ENCODE assay signal across 27 cellular contexts in the genomic region with DNA sequence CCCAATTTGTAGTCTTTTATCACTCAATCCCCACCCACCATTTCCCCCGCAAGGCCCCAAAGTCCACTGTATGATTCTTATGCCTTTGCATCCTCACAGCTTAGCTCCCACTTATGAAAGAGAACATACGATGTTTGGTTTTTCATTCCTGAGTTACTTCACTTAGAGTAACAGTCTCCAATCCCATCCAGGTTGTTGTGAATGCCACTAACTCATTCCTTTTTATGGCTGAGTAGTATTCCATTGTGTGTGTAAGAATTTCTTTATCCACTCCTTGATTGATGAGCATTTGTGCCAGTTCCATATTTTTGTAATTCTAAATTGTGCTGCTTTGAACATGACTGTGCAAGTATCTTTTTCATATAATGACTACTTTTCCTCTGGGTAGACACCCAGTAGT.
"Had no signal": no experiment of that assay in that cellular context is flagged by ENCODE, and none has a peak within 500 bp of the region (broad histone marks: within the 10 kb centered on the region; RNA-seq: fewer than 3 reads in every experiment).

No MANE protein-coding gene starts in this region.

- H3K4me3 ChIP-seq: neural progenitor cell, ovary, psoas muscle, right lobe of liver, sigmoid colon, stomach, thoracic aorta, thyroid gland, tibial nerve, upper lobe of left lung, vagina had no signal

- H3K4me1 ChIP-seq: neural progenitor cell, parathyroid adenoma, right lobe of liver, sigmoid colon, vagina had no signal

- H3K36me3 ChIP-seq: neural progenitor cell, ovary, right lobe of liver, sigmoid colon, stomach, thoracic aorta, thyroid gland, tibial nerve, upper lobe of left lung, vagina had no signal

- H3K36me3 Mint-ChIP-seq: stimulated activated effector memory CD8-positive, alpha-beta T cell treated with anti-CD3 and anti-CD28 coated beads, Interleukin-12 subunit alpha, Interleukin-12 subunit beta, amount 100 ng/mL, for 72 hours had no signal

- DNase-seq: occipital lobe; ovary; posterior cingulate gyrus; psoas muscle; right cardiac atrium; right lobe of liver; sigmoid colon; small intestine; stimulated activated CD4-positive, alpha-beta T cell treated with anti-CD3 and anti-CD28 coated beads, Interleukin-15, amount 100 ng/mL, for 24 hours; stimulated activated CD4-positive, alpha-beta T cell treated with anti-CD3 and anti-CD28 coated beads, Interleukin-2, amount 100 ng/mL, for 24 hours; stimulated activated CD4-positive, alpha-beta T cell treated with anti-CD3 and anti-CD28 coated beads, Interleukin-2, amount 100 ng/mL, for 48 hours; stimulated activated CD4-positive, alpha-beta T cell treated with anti-CD3 and anti-CD28 coated beads, Interleukin-4, amount 100 ng/mL, for 24 hours; stimulated activated naive B cell treated with anti-CD40 and anti-IgM and Interleukin-4, amounts not matched to agents 10 μg/mL and 1 μg/mL and 100 μg/mL, for 72 hours; stimulated activated naive CD4-positive, alpha-beta T cell treated with Interleukin-2 at 50 U/mL for 16 hours; stomach; thyroid gland; trophoblast cell; upper lobe of left lung had no signal

- H3K9me3 ChIP-seq: ovary, psoas muscle, right lobe of liver, sigmoid colon, stomach, thoracic aorta, thyroid gland, tibial nerve, upper lobe of left lung, vagina had no signal

- H3K27me3 ChIP-seq: neural progenitor cell, ovary, right lobe of liver, sigmoid colon, stomach, thyroid gland, tibial nerve, upper lobe of left lung, vagina had no signal

- H2AFZ ChIP-seq: neural progenitor cell, parathyroid adenoma had no signal

- ATAC-seq: psoas muscle; right cardiac atrium; right lobe of liver; stimulated activated effector memory CD8-positive, alpha-beta T cell treated with anti-CD3 and anti-CD28 coated beads, Interleukin-12 subunit alpha, Interleukin-12 subunit beta, amount 100 ng/mL, for 72 hours; stimulated activated naive B cell treated with anti-CD40 and anti-IgM and Interleukin-4, amounts not matched to agents 10 μg/mL and 1 μg/mL and 100 μg/mL, for 72 hours had no signal

- H3K27ac ChIP-seq: neural progenitor cell, ovary, parathyroid adenoma, psoas muscle, sigmoid colon, stomach, thoracic aorta, thyroid gland, tibial nerve, upper lobe of left lung, vagina had no signal

- H3K27me3 Mint-ChIP-seq: progenitor cell of endocrine pancreas; stimulated activated naive B cell treated with anti-CD40 and anti-IgM and Interleukin-4, amounts not matched to agents 10 μg/mL and 1 μg/mL and 100 μg/mL, for 72 hours; stimulated activated naive CD8-positive, alpha-beta T cell treated with anti-CD3 and anti-CD28 coated beads, Interleukin-15, Interleukin-2, amounts not matched to agents 100 ng/mL and 50 ng/mL, for 24 hours had no signal

- H3K4me2 ChIP-seq: neural progenitor cell had no signal

- H3K27ac Mint-ChIP-seq: nephron; neural progenitor cell; progenitor cell of endocrine pancreas; stimulated activated naive B cell treated with anti-CD40 and anti-IgM and Interleukin-4, amounts not matched to agents 10 μg/mL and 1 μg/mL and 100 μg/mL, for 72 hours; stimulated activated naive CD8-positive, alpha-beta T cell treated with anti-CD3 and anti-CD28 coated beads, Interleukin-15, Interleukin-2, amounts not matched to agents 100 ng/mL and 50 ng/mL, for 24 hours had no signal

- H3K4me3 Mint-ChIP-seq: nephron; neural progenitor cell; stimulated activated effector memory CD8-positive, alpha-beta T cell treated with anti-CD3 and anti-CD28 coated beads, Interleukin-12 subunit alpha, Interleukin-12 subunit beta, amount 100 ng/mL, for 72 hours; stimulated activated naive B cell treated with anti-CD40 and anti-IgM and Interleukin-4, amounts not matched to agents 10 μg/mL and 1 μg/mL and 100 μg/mL, for 72 hours; stimulated activated naive CD8-positive, alpha-beta T cell treated with anti-CD3 and anti-CD28 coated beads, Interleukin-15, Interleukin-2, amounts not matched to agents 100 ng/mL and 50 ng/mL, for 24 hours had no signal

- H3K9me3 Mint-ChIP-seq: nephron; neural progenitor cell; stimulated activated effector memory CD8-positive, alpha-beta T cell treated with anti-CD3 and anti-CD28 coated beads, Interleukin-12 subunit alpha, Interleukin-12 subunit beta, amount 100 ng/mL, for 72 hours; stimulated activated naive CD8-positive, alpha-beta T cell treated with anti-CD3 and anti-CD28 coated beads, Interleukin-15, Interleukin-2, amounts not matched to agents 100 ng/mL and 50 ng/mL, for 24 hours had no signal

- H3K9ac ChIP-seq: neural progenitor cell, parathyroid adenoma had no signal
